In the genomic region with DNA sequence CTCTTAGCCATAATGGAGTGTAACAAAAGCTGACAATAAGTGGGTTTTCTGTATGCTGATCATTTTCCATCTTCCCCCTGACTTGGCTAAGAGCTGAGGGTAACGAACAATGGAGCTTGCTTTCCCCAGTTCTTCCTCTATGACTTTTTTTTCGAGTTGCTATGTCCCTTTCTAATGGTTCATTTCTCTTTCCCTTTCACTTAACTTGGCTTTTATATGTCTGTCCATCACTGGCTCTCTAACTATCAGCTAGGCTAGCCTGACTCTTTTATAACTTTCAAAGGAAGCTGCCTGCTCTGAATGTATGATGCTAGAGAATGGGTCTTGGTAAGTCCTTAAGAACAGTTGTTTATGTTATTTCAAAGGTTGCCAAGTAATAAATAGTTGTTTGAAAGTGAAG, we compare ENCODE assay signal across 17 cellular contexts.
"Had no signal": no experiment of that assay in that cellular context is flagged by ENCODE, and none has a peak within 500 bp of the region (broad histone marks: within the 10 kb centered on the region; RNA-seq: fewer than 3 reads in every experiment).

No MANE protein-coding gene starts in this region.

- H3K4me1 ChIP-seq: body of pancreas, lower lobe of right lung, vagina had no signal

- H3K4me3 ChIP-seq: body of pancreas, lower lobe of right lung, vagina had no signal

- H3K27me3 ChIP-seq: body of pancreas, vagina had no signal

- DNase-seq: activated CD4-positive, alpha-beta T cell treated with anti-CD3 and anti-CD28 coated beads, Interleukin-2, amount 50 U/mL, for 48 hours; activated gamma-delta T cell treated with Interleukin-2 at 50 U/mL for 16 hours; body of pancreas; central memory CD4-positive, alpha-beta T cell; cortex of kidney; effector memory CD4-positive, alpha-beta T cell; glutamatergic neuron; left colon; lower lobe of right lung; natural killer cell; stimulated activated CD4-positive, alpha-beta T cell treated with anti-CD3 and anti-CD28 coated beads, Interleukin-2, amount 100 ng/mL, for 24 hours; stimulated activated naive CD8-positive, alpha-beta T cell treated with anti-CD3 and anti-CD28 coated beads, Interleukin-15, Interleukin-2, amounts not matched to agents 100 U/mL and 50 U/mL, for 24 hours; SW 1271; T-helper 2 cell; trophoblast cell had no signal

- ATAC-seq: activated naive CD4-positive, alpha-beta T cell treated with anti-CD3 and anti-CD28 coated beads, Interleukin-2, amount 50 U/mL, for 72 hours; body of pancreas; left colon; lower lobe of right lung; natural killer cell; stimulated activated naive CD8-positive, alpha-beta T cell treated with anti-CD3 and anti-CD28 coated beads, Interleukin-15, Interleukin-2, amounts not matched to agents 100 U/mL and 50 U/mL, for 24 hours had no signal

- H3K9me3 ChIP-seq: body of pancreas, lower lobe of right lung, vagina had no signal

- H3K36me3 ChIP-seq: lower lobe of right lung, vagina had no signal

- H3K27ac ChIP-seq: body of pancreas, lower lobe of right lung, vagina had no signal
